ENCODE assay signal across 1 cellular context in the genomic region with DNA sequence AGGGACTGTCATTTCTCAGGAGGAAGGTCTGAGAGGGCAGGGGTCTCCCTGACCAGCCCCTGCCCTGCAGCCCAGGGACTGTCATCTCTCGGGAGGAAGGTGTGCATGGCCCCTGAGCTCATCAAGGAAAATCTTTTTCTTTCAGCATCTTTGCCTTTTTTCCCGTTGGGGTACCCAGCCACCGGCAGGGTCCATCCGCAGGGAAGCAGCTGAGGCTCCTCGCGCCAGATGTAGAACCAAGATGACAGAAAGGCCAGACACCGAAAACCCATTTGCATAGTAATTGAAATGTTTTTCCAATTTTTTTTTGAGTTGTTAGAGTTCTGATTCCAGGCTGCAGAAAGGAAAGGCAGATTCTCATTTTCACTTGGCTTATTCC.
TF ChIP-seq lines count a peak whose summit lies in the region.

No MANE protein-coding gene starts in this region.

TF ChIP-seq in WTC11, 78 proteins besides CTCF, POLR2A, EP300 and RAD21 (continued from another document):
- no peak for TF ChIP-seq MXD4 (CRISPR knock-in tag; IDR thresholded peaks at IDR 0.05; ENCODE audit: borderline replicate concordance)
- TF ChIP-seq RELA (CRISPR knock-in tag; IDR thresholded peaks at IDR 0.05; ENCODE audit: borderline replicate concordance) = no peak
- TF ChIP-seq, protein P1, sequence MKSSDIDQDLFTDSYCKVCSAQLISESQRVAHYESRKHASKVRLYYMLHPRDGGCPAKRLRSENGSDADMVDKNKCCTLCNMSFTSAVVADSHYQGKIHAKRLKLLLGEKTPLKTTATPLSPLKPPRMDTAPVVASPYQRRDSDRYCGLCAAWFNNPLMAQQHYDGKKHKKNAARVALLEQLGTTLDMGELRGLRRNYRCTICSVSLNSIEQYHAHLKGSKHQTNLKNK (CRISPR knock-in tag; IDR thresholded peaks at IDR 0.05) = no peak
- TF ChIP-seq, protein P2, sequence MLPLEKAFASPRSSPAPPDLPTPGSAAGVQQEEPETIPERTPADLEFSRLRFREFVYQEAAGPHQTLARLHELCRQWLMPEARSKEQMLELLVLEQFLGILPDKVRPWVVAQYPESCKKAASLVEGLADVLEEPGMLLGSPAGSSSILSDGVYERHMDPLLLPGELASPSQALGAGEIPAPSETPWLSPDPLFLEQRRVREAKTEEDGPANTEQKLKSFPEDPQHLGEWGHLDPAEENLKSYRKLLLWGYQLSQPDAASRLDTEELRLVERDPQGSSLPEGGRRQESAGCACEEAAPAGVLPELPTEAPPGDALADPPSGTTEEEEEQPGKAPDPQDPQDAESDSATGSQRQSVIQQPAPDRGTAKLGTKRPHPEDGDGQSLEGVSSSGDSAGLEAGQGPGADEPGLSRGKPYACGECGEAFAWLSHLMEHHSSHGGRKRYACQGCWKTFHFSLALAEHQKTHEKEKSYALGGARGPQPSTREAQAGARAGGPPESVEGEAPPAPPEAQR (CRISPR knock-in tag; IDR thresholded peaks at IDR 0.05) = no peak
- TF ChIP-seq ZNF423 (CRISPR knock-in tag; IDR thresholded peaks at IDR 0.05) = no peak
- TF ChIP-seq, protein P3, sequence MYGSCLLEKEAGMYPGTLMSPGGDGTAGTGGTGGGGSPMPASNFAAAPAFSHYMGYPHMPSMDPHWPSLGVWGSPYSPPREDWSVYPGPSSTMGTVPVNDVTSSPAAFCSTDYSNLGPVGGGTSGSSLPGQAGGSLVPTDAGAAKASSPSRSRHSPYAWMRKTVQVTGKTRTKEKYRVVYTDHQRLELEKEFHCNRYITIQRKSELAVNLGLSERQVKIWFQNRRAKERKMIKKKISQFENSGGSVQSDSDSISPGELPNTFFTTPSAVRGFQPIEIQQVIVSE (CRISPR knock-in tag; IDR thresholded peaks at IDR 0.05; ENCODE audit: borderline replicate concordance) = no peak
- no peak for TF ChIP-seq EMX1 (CRISPR knock-in tag; IDR thresholded peaks at IDR 0.05)
